In the genomic region with DNA sequence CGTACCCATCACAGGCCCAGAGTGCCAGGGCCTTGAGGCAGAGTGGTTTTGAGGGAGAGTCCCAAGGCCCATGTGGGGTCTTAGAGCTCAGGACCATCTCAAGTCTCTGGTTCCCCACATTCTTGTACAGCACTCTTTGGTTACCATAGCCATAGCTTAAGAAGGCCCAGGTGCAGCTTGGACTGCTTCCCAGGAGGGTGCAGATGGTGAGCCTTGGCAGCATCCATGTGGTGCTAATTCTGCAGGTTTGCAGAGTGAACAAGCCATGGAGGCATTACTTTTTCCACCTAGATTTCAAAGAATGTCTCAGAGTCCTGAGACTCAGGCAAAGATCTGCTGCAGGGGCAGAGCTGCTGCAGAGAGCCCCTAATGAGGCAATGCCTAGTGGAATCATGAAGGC, we compare ENCODE assay signal across 29 cellular contexts.
"Had no signal": no experiment of that assay in that cellular context is flagged by ENCODE, and none has a peak within 500 bp of the region (broad histone marks: within the 10 kb centered on the region; RNA-seq: fewer than 3 reads in every experiment).

No MANE protein-coding gene starts in this region.

- DNase-seq: activated B cell treated with CpG ODN at 0.5 μM for 24 hours; activated CD4-positive, alpha-beta memory T cell treated with anti-CD3 and anti-CD28 coated beads for 36 hours; activated CD4-positive, alpha-beta T cell treated with anti-CD3 and anti-CD28 coated beads for 4 hours; activated CD4-positive, alpha-beta T cell treated with anti-CD3 and anti-CD28 coated beads, Interleukin-2, amount 10 ng/mL, durations not matched to agents 24 days and 14 days; activated CD4-positive, alpha-beta T cell treated with anti-CD3 and anti-CD28 coated beads, Interleukin-2, amount 50 U/mL, for 1 hour; activated CD4-positive, alpha-beta T cell treated with anti-CD3 and anti-CD28 coated beads, Interleukin-2, amount 50 U/mL, for 4 hours; activated CD4-positive, CD25-positive, alpha-beta regulatory T cell treated with anti-CD3 and anti-CD28 coated beads, Interleukin-2, amount 50 U/mL, for 72 hours; activated CD8-positive, alpha-beta memory T cell treated with anti-CD3 and anti-CD28 coated beads, Interleukin-2, amount 50 U/mL, for 4 hours; activated CD8-positive, alpha-beta T cell treated with anti-CD3 and anti-CD28 coated beads for 36 hours; activated effector memory CD4-positive, alpha-beta T cell treated with anti-CD3 and anti-CD28 coated beads, Interleukin-2, amount 50 U/mL, for 16 hours; activated gamma-delta T cell treated with Interleukin-2 at 50 U/mL for 16 hours; activated naive CD4-positive, alpha-beta T cell; activated naive CD4-positive, alpha-beta T cell treated with anti-CD3 and anti-CD28 coated beads for 36 hours; activated naive CD4-positive, alpha-beta T cell treated with anti-CD3 and anti-CD28 coated beads, Interleukin-2, amount 50 U/mL, for 16 hours; activated naive CD8-positive, alpha-beta T cell treated with anti-CD3 and anti-CD28 coated beads for 36 hours; activated T-cell treated with anti-CD3 and anti-CD28 coated beads for 4 hours; activated T-cell treated with anti-CD3 and anti-CD28 coated beads, Interleukin-2, amount 50 U/mL, for 1 hour; activated T-cell treated with anti-CD3 and anti-CD28 coated beads, Interleukin-2, amount 50 U/mL, for 4 hours; activated T-cell treated with anti-CD3 and anti-CD28 coated beads, Interleukin-2, amount 50 U/mL, for 72 hours; adrenal gland; amniotic stem cell; aorta; body of pancreas; brain microvascular endothelial cell; central memory CD4-positive, alpha-beta T cell; cerebellar nuclear complex; T-helper 1 cell; T-helper 2 cell; T-helper 9 cell had no signal
